ENCODE assay signal across 23 cellular contexts in genomic region chr7:113306302-113306701, GRCh38.
"Had no signal": no experiment of that assay in that cellular context is flagged by ENCODE, and none has a peak within 500 bp of the region (broad histone marks: within the 10 kb centered on the region; RNA-seq: fewer than 3 reads in every experiment).

No MANE protein-coding gene starts in this region.

- H3K27me3 ChIP-seq: dorsolateral prefrontal cortex, esophagus muscularis mucosa, gastrocnemius medialis, heart right ventricle, left lung had no signal

- H3K27ac ChIP-seq: coronary artery, dorsolateral prefrontal cortex, esophagus muscularis mucosa, foreskin keratinocyte, gastrocnemius medialis, heart right ventricle, left lung, lower lobe of right lung had no signal

- FAIRE-seq: colon, endothelial cell of umbilical vein, islet of Langerhans, keratinocyte had no signal

- H3K4me3 ChIP-seq: coronary artery, dorsolateral prefrontal cortex, esophagus muscularis mucosa, gastrocnemius medialis, heart right ventricle, left lung, lower lobe of right lung had no signal

- H3K4me1 ChIP-seq: esophagus muscularis mucosa, foreskin keratinocyte, gastrocnemius medialis, heart right ventricle, left lung, lower lobe of right lung had no signal

- H3K36me3 ChIP-seq: esophagus muscularis mucosa, gastrocnemius medialis, heart right ventricle, left lung, lower lobe of right lung had no signal

- ATAC-seq: gastrocnemius medialis; heart right ventricle; left cardiac atrium; left lung; left ventricle myocardium superior; lower lobe of right lung; naive thymus-derived CD4-positive, alpha-beta T cell had no signal

- DNase-seq: dermis blood vessel endothelial cell; dorsolateral prefrontal cortex; effector CD4-positive, alpha-beta T cell; effector memory CD4-positive, alpha-beta T cell; gastrocnemius medialis; glutamatergic neuron; head of caudate nucleus; heart right ventricle; hippocampal formation; left cardiac atrium; left lung; left ventricle myocardium superior; lower lobe of right lung; mesenchymal stem cell; midbrain; naive thymus-derived CD4-positive, alpha-beta T cell had no signal
